Comparison of ENCODE assay signal across 14 cellular contexts in genomic region chr10:29630205-29631048, GRCh38. TPM values are rescaled to one million over a fixed set of nuclear protein-coding genes. Genes with fewer than 3 reads are reported as not detected.
A peak's percentile ranks its signal among the peaks of the same experiment; 100 is the strongest.
DNase-seq lines count a peak whose midpoint lies in the region; ATAC-seq, FAIRE-seq and TF ChIP-seq lines count a peak whose summit lies in the region.
"Had no signal": no experiment of that assay in that cellular context is flagged by ENCODE, and none has a peak within 500 bp of the region (broad histone marks: within the 10 kb centered on the region; RNA-seq: fewer than 3 reads in every experiment).

No MANE protein-coding gene starts in this region.

- no peak for TF ChIP-seq CTCF in pancreas (IDR thresholded peaks at IDR 0.05)

- intact Hi-C loops in pancreas (cut with DNase I), result no loop called here

- H3K4me1 ChIP-seq in pancreas, result peaks cover 0 to 14% (median 11%) of the 10 kb centered on the region in 3 donors

- H3K9me3 ChIP-seq in pancreas, result no peaks in the 10 kb centered on the region
- H3K9me3 ChIP-seq: BLaER1 had no signal

- no peaks in the 10 kb centered on the region for H3K36me3 ChIP-seq in pancreas
- H3K36me3 ChIP-seq: BLaER1 had no signal

- WGBS in pancreas, 2 donors, result 60 to 70% methylated on average over 11 of the region's 11 CpGs

- ATAC-seq in pancreas (peak; percentile 24 to 46 (median 29)), GM18517 (IDR thresholded peaks at IDR 0.05; ENCODE audit: unreplicated experiment) (no peak), HG02759 (IDR thresholded peaks at IDR 0.05; ENCODE audit: unreplicated experiment) (no peak), GM19023 (IDR thresholded peaks at IDR 0.05; ENCODE audit: unreplicated experiment) (no peak)

- no peaks in the 10 kb centered on the region for H3K27me3 ChIP-seq in pancreas
- H3K27me3 ChIP-seq: BLaER1 had no signal

- H3K27ac ChIP-seq in epithelial cell of prostate (peak overlapping the region; percentile 87), pancreas (peak overlapping the region in 3 of 4 donors; percentile 12 to 60 (median 34))
- H3K27ac ChIP-seq: BLaER1 had no signal

- peak; percentile 79 for DNase-seq in CD1c-positive myeloid dendritic cell (ENCODE audit: extremely low spot score)
- peak; percentile 80 for DNase-seq in NOMO-1 treated with DMSO at 0.1 percent for 48 hours (lab: John Stamatoyannopoulos, UW; ENCODE audit: unreplicated experiment)
- peak; percentile 93 for DNase-seq in epithelial cell of prostate (ENCODE audit: low read depth, low spot score)
- DNase-seq in pancreas, result no peak
- DNase-seq in retina, result no peak
- DNase-seq: effector memory CD4-positive, alpha-beta T cell; NCI-H1436; NK-92 treated with Interleukin-12 subunit alpha and Interleukin-12 subunit beta, amount 100 ng/mL, for 24 hours; stimulated activated naive CD4-positive, alpha-beta T cell treated with Interleukin-2 at 50 U/mL for 16 hours; T-helper 2 cell had no signal

- peak; percentile 47 for FAIRE-seq in pancreas (lab: Jason Lieb, UNC)

- no peak overlapping the region for H3K4me3 ChIP-seq in pancreas
- H3K4me3 ChIP-seq: BLaER1 had no signal

RNA-seq across cellular contexts. Expression of gene SVIL, which starts 4.3 kb away (rescaled TPM):
- total RNA-seq in pancreas, result 10 to 100 TPM; 19.7 to 53.8 (median 24.8) TPM
- polyA plus RNA-seq in pancreas, result 1 to 10 TPM; 8.6 to 9.5 TPM

Comparison
In these comparisons a context has a peak if more than half of its experiments do, and no peak if none do; other contexts are left out.
1. DNase-seq: peak in CD1c-positive myeloid dendritic cell (single experiment), NOMO-1 treated with DMSO at 0.1 percent for 48 hours (single experiment) and epithelial cell of prostate (single experiment); none in pancreas (0 of 6) and retina (single experiment).
2. ATAC-seq: peak in pancreas (4 of 4); none in GM18517 (single experiment), HG02759 (single experiment) and GM19023 (single experiment).